ENCODE assay signal across 14 cellular contexts in genomic region chr6:70717038-70717801, GRCh38. TPM values are rescaled to one million over a fixed set of nuclear protein-coding genes. Genes with fewer than 3 reads are reported as not detected.
A peak's percentile ranks its signal among the peaks of the same experiment; 100 is the strongest.
DNase-seq lines count a peak whose midpoint lies in the region; ATAC-seq and TF ChIP-seq lines count a peak whose summit lies in the region.
"Had no signal": no experiment of that assay in that cellular context is flagged by ENCODE, and none has a peak within 500 bp of the region (broad histone marks: within the 10 kb centered on the region; RNA-seq: fewer than 3 reads in every experiment).

No MANE protein-coding gene starts in this region.

- H3K4me3 Mint-ChIP-seq in T-helper 17 cell (peak overlapping the region; percentile 37), naive B cell (peak overlapping the region in 1 of 8 donors; percentile 4)
- H3K4me3 Mint-ChIP-seq: type B pancreatic cell had no signal

- no peak for DNase-seq in activated CD4-positive, CD25-positive, alpha-beta regulatory T cell treated with anti-CD3 and anti-CD28 coated beads, Interleukin-2, amount 50 U/mL, for 72 hours
- DNase-seq in T-helper 17 cell (no peak), naive B cell (peak; percentile 34), GOT3 (lab: John Stamatoyannopoulos, UW) (no peak), foreskin keratinocyte (no peak)
- DNase-seq: activated gamma-delta T cell treated with Interleukin-2 at 50 U/mL for 16 hours, mesendoderm, NCI-H187 treated with DMSO at 0.1 percent for 48 hours had no signal

- H3K27ac ChIP-seq in foreskin keratinocyte, result no peak overlapping the region
- H3K27ac ChIP-seq: 22Rv1 had no signal

- peaks cover 9 to 37% (median 19%) of the 10 kb centered on the region in 7 donors for H3K9me3 Mint-ChIP-seq in naive B cell

- H3K27ac Mint-ChIP-seq in T-helper 17 cell (peak overlapping the region; percentile 41), naive B cell (peak overlapping the region in 5 of 6 donors; percentile 1 to 69 (median 21))
- H3K27ac Mint-ChIP-seq: type B pancreatic cell had no signal

- ATAC-seq in activated CD4-positive, CD25-positive, alpha-beta regulatory T cell treated with anti-CD3 and anti-CD28 coated beads, Interleukin-2, amount 50 U/mL, for 24 hours, result peak; percentile 72 to 73
- ATAC-seq in GM21381 (IDR thresholded peaks at IDR 0.05; ENCODE audit: unreplicated experiment) (peak; percentile 50), T-helper 17 cell (peak; percentile 92), naive B cell (ENCODE audit: low read depth in 2 of 2) (peak; percentile 82 to 83), HG03280 (IDR thresholded peaks at IDR 0.05; ENCODE audit: unreplicated experiment) (no peak), foreskin keratinocyte (no peak)

- H3K36me3 Mint-ChIP-seq in T-helper 17 cell (ENCODE audit: low read depth), result peaks cover 7% of the 10 kb centered on the region
- H3K36me3 Mint-ChIP-seq in naive B cell, result peaks cover 18 to 19% of the 10 kb centered on the region in 2 donors

- no peaks in the 10 kb centered on the region for H3K27me3 ChIP-seq in foreskin keratinocyte

- H3K4me1 ChIP-seq in foreskin keratinocyte, result no peaks in the 10 kb centered on the region

- no peaks in the 10 kb centered on the region for H3K9me3 ChIP-seq in T-helper 17 cell (ENCODE audit: control insufficient read depth, low read length, poor library complexity, severe bottlenecking)

- peaks cover 35% of the 10 kb centered on the region for H3K4me1 Mint-ChIP-seq in T-helper 17 cell
- H3K4me1 Mint-ChIP-seq in naive B cell, result peaks cover 35 to 52% (median 38%) of the 10 kb centered on the region in 3 donors

- no peak for TF ChIP-seq CTCF in foreskin keratinocyte (conservative IDR thresholded peaks at IDR 0.05)

- H3K27me3 Mint-ChIP-seq in T-helper 17 cell (no peaks in the 10 kb centered on the region), naive B cell (no peaks in the 10 kb centered on the region)
- H3K27me3 Mint-ChIP-seq: IgD-negative memory B cell, type B pancreatic cell had no signal

RNA-seq across cellular contexts. Expression of gene SMAP1, which starts 49.5 kb away (rescaled TPM):
- total RNA-seq in T-helper 17 cell (10 to 100 TPM; 35.7 to 38.7 TPM), foreskin keratinocyte (15.7 and 15.8 TPM in 2 replicates)
- polyA plus RNA-seq in naive B cell (ENCODE audit: low read depth in 6 of 6) (10 to 100 TPM; 13.0 to 16.6 (median 15.8) TPM), foreskin keratinocyte (7.9 and 8.3 TPM in 2 replicates)

Comparison
In these comparisons a context has a peak if more than half of its experiments do, and no peak if none do; other contexts are left out.
1. ATAC-seq: peak in activated CD4-positive, CD25-positive, alpha-beta regulatory T cell treated with anti-CD3 and anti-CD28 coated beads, Interleukin-2, amount 50 U/mL, for 24 hours (2 of 2), GM21381 (single experiment), T-helper 17 cell (single experiment) and naive B cell (2 of 2); none in HG03280 (single experiment) and foreskin keratinocyte (single experiment).